1 cellular context compared by ENCODE assay signal in the genomic region with DNA sequence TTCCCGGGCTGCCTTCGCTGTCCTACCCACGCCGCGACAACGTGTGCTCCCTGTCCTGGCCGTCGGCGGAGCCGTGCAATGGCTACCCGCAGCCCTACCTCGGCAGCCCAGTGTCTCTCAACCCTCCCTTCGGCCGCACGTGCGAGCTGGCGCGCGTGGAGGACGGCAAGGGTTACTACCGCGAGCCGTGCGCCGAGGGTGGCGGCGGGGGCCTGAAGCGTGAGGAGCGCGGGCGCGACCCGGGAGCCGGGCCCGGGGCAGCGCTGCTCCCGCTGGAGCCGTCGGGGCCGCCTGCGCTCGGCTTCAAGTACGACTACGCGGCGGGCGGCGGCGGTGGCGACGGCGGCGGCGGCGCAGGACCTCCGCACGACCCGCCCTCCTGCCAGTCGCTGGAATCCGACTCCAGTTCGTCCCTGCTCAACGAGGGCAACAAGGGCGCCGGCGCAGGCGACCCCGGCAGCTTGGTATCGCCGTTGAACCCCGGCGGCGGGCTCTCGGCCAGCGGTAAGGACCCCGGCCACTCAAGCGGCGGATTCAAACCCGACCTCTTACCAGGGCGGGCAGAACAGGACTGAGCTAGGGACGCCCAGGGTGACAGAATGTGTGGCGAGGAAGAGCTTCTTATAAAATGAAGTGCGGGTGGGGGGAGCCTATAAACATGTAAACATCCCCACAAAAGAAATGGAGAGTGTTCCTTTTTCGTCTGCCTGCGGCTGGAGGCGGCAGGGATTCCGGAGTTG.
TF ChIP-seq lines count a peak whose summit lies in the region.

No MANE protein-coding gene starts in this region.

TF ChIP-seq in endothelial cell of umbilical vein, 7 proteins besides CTCF, POLR2A, EP300 and RAD21:
- TF ChIP-seq EZH2 (IDR thresholded peaks at IDR 0.05; ENCODE audit: borderline replicate concordance, low read depth, low read length, severe bottlenecking) = peak; percentile 91
- TF ChIP-seq MYC (IDR thresholded peaks at IDR 0.05; ENCODE audit: low read depth, low read length) = no peak
